25 cellular contexts compared by ENCODE assay signal in genomic region chr9:133200631-133201030, GRCh38. TPM values are rescaled to one million over a fixed set of nuclear protein-coding genes. Genes with fewer than 3 reads are reported as not detected.
"Had no signal": no experiment of that assay in that cellular context is flagged by ENCODE, and none has a peak within 500 bp of the region (broad histone marks: within the 10 kb centered on the region; RNA-seq: fewer than 3 reads in every experiment).

No MANE protein-coding gene starts in this region.

- H3K27ac ChIP-seq: ascending aorta, cardiac muscle cell, KMS-11, VCaP had no signal

- H3K27me3 ChIP-seq: ascending aorta had no signal

- DNase-seq: activated CD4-positive, CD25-positive, alpha-beta regulatory T cell treated with anti-CD3 and anti-CD28 coated beads, Interleukin-2, amount 50 U/mL, for 72 hours; activated gamma-delta T cell; MM.1S; MV-4-11; NCI-H1436 treated with DMSO at 0.1 percent for 48 hours; NCI-H1694 treated with DMSO at 0.1 percent for 48 hours; NCI-H2029; NCI-H345; NCI-H524 treated with DMSO at 0.1 percent for 48 hours; NK-92 treated with Interleukin-12 subunit alpha and Interleukin-12 subunit beta, amount 100 ng/mL, for 24 hours; PC-3; SIG-M5 had no signal

- H3K9me3 ChIP-seq: ascending aorta had no signal

- ATAC-seq: PC-3 had no signal

- H3K36me3 ChIP-seq: ascending aorta, cardiac muscle cell had no signal

- H3K4me2 ChIP-seq: KMS-11 had no signal

- H3K4me1 ChIP-seq: ascending aorta had no signal

- H3K4me3 ChIP-seq: cardiac muscle cell had no signal

- H3K9ac ChIP-seq: KMS-11 had no signal

RNA-seq across cellular contexts. Expression of gene OBP2B, which starts 8.4 kb away (rescaled TPM):
- total RNA-seq: activated B cell treated with CpG ODN at 0.5 μM for 24 hours; activated CD4-positive, alpha-beta memory T cell treated with anti-CD3 and anti-CD28 coated beads, Interleukin-2, amount 10 ng/mL, durations not matched to agents 7 days and 5 days; activated CD8-positive, alpha-beta memory T cell treated with anti-CD3 and anti-CD28 coated beads for 36 hours; activated naive CD8-positive, alpha-beta T cell treated with anti-CD3 and anti-CD28 coated beads, Interleukin-2, amount 10 ng/mL, durations not matched to agents 7 days and 5 days; activated T-helper 2 cell treated with anti-CD3 and anti-CD28 coated beads, Interferon-gamma antibody, Interleukin-2, Interleukin-4, amounts not matched to agents 10 μg/mL and 5 μg/mL and 100 μg/mL, durations not matched to agents 14 hours and 24 hours and 36 hours; ascending aorta; cardiac muscle cell; LHCN-M2; NCI-H460; PC-3; Right ventricle myocardium inferior had no signal
- polyA plus RNA-seq: adipose tissue had no signal

RNA-seq across cellular contexts. Expression of gene GBGT1, which starts 36.9 kb away (rescaled TPM):
- total RNA-seq: PC-3 had no signal
